ENCODE assay signal across 9 cellular contexts in genomic region chr6:155528982-155529453, GRCh38.
A peak's percentile ranks its signal among the peaks of the same experiment; 100 is the strongest.
DNase-seq lines count a peak whose midpoint lies in the region; ATAC-seq and TF ChIP-seq lines count a peak whose summit lies in the region.
"Had no signal": no experiment of that assay in that cellular context is flagged by ENCODE, and none has a peak within 500 bp of the region (broad histone marks: within the 10 kb centered on the region; RNA-seq: fewer than 3 reads in every experiment).

No MANE protein-coding gene starts in this region.

- H3K4me1 Mint-ChIP-seq in activated naive CD8-positive, alpha-beta T cell (ENCODE audit: low read depth): peaks cover 12% of the 10 kb centered on the region
- H3K4me1 Mint-ChIP-seq in CD8-positive, alpha-beta memory T cell: no peaks in the 10 kb centered on the region

- H3K9me3 Mint-ChIP-seq in activated naive CD8-positive, alpha-beta T cell (ENCODE audit: low read depth): no peaks in the 10 kb centered on the region
- peaks cover 0 to 4% (median 4%) of the 10 kb centered on the region in 5 donors for H3K9me3 Mint-ChIP-seq in CD8-positive, alpha-beta memory T cell

- ATAC-seq in HG03342 (IDR thresholded peaks at IDR 0.05; ENCODE audit: unreplicated experiment) (peak; percentile 61), lower lobe of right lung (peak; percentile 79 to 91), GM21528 (IDR thresholded peaks at IDR 0.05; ENCODE audit: low FRiP score, unreplicated experiment) (no peak)
- ATAC-seq: HCT116 had no signal

- H3K4me1 ChIP-seq in lower lobe of right lung: peaks cover 21% of the 10 kb centered on the region
- H3K4me1 ChIP-seq in CD8-positive, alpha-beta memory T cell (ENCODE audit: insufficient read depth, low read length): no peaks in the 10 kb centered on the region

- H3K4me3 Mint-ChIP-seq in activated naive CD8-positive, alpha-beta T cell: no peak overlapping the region
- no peak overlapping the region for H3K4me3 Mint-ChIP-seq in CD8-positive, alpha-beta memory T cell

- H3K4me3 ChIP-seq in lower lobe of right lung (no peak overlapping the region), WERI-Rb-1 (ENCODE audit: low read depth, low read length) (no peak overlapping the region)
- no peak overlapping the region for H3K4me3 ChIP-seq in CD8-positive, alpha-beta memory T cell (ENCODE audit: low read length)

- H3K36me3 Mint-ChIP-seq in activated naive CD8-positive, alpha-beta T cell: no peaks in the 10 kb centered on the region
- no peaks in the 10 kb centered on the region for H3K36me3 Mint-ChIP-seq in CD8-positive, alpha-beta memory T cell

- H3K27me3 ChIP-seq in lower lobe of right lung (ENCODE audit: low read depth) (no peaks in the 10 kb centered on the region), WERI-Rb-1 (ENCODE audit: insufficient read depth, low read depth, severe bottlenecking) (no peaks in the 10 kb centered on the region)
- H3K27me3 ChIP-seq in CD8-positive, alpha-beta memory T cell (ENCODE audit: insufficient read depth, low read length, poor library complexity, severe bottlenecking): no peaks in the 10 kb centered on the region

- H3K36me3 ChIP-seq in lower lobe of right lung (no peaks in the 10 kb centered on the region), WERI-Rb-1 (no peaks in the 10 kb centered on the region)
- H3K36me3 ChIP-seq in CD8-positive, alpha-beta memory T cell (ENCODE audit: insufficient read depth, low read length): no peaks in the 10 kb centered on the region

- intact Hi-C loops in lower lobe of right lung (cut with DNase I): no loop called here

- H3K27ac Mint-ChIP-seq in activated naive CD8-positive, alpha-beta T cell: peak overlapping the region; percentile 66
- peak overlapping the region in 1 of 8 donors; percentile 10 for H3K27ac Mint-ChIP-seq in CD8-positive, alpha-beta memory T cell

- H3K27ac ChIP-seq in lower lobe of right lung (peak overlapping the region; percentile 38), WERI-Rb-1 (no peak overlapping the region)
- H3K27ac ChIP-seq in CD8-positive, alpha-beta memory T cell (ENCODE audit: low read depth, low read length): no peak overlapping the region

- TF ChIP-seq CTCF in lower lobe of right lung (IDR thresholded peaks at IDR 0.05) (no peak), WERI-Rb-1 (IDR thresholded peaks at IDR 0.05; ENCODE audit: low read depth, low read length) (no peak)

- H3K9me3 ChIP-seq in lower lobe of right lung: peaks cover 6% of the 10 kb centered on the region
- no peaks in the 10 kb centered on the region for H3K9me3 ChIP-seq in CD8-positive, alpha-beta memory T cell (ENCODE audit: low read length)
- no peaks in the 10 kb centered on the region for H3K9me3 ChIP-seq in WERI-Rb-1 (ENCODE audit: severe bottlenecking)

- CTCF ChIA-PET in CD8-positive, alpha-beta memory T cell (lab: Charles Lee): no interaction called here

- DNase-seq in COLO829 (ENCODE audit: low spot score) (peak; percentile 75), lower lobe of right lung (no peak), NCI-H526 (lab: John Stamatoyannopoulos, UW) (no peak), WERI-Rb-1 (no peak)
- no peak for DNase-seq in CD8-positive, alpha-beta memory T cell

- H3K27me3 Mint-ChIP-seq in activated naive CD8-positive, alpha-beta T cell: no peaks in the 10 kb centered on the region
- H3K27me3 Mint-ChIP-seq in CD8-positive, alpha-beta memory T cell: peaks cover 0 to 3% of the 10 kb centered on the region in 2 donors

- POLR2A ChIA-PET in CD8-positive, alpha-beta memory T cell (lab: Charles Lee): no interaction called here
